In genomic region chr5:55101556-55102276, GRCh38 we compare ENCODE assay signal across 17 cellular contexts. TPM values are rescaled to one million over a fixed set of nuclear protein-coding genes. Genes with fewer than 3 reads are reported as not detected.
DNase-seq lines count a peak whose midpoint lies in the region; ATAC-seq and TF ChIP-seq lines count a peak whose summit lies in the region.
"Had no signal": no experiment of that assay in that cellular context is flagged by ENCODE, and none has a peak within 500 bp of the region (broad histone marks: within the 10 kb centered on the region; RNA-seq: fewer than 3 reads in every experiment).

No MANE protein-coding gene starts in this region.

- H3K36me3 Mint-ChIP-seq in CD4-positive, alpha-beta memory T cell: peaks cover 26 to 30% of the 10 kb centered on the region in 2 donors
- peaks cover 19% of the 10 kb centered on the region for H3K36me3 Mint-ChIP-seq in activated CD4-positive, alpha-beta memory T cell treated with anti-CD3 and anti-CD28 coated beads for 36 hours
- H3K36me3 Mint-ChIP-seq in naive B cell (no peaks in the 10 kb centered on the region), progenitor cell of endocrine pancreas (ENCODE audit: insufficient read depth) (no peaks in the 10 kb centered on the region)

- H3K36me3 ChIP-seq in CD4-positive, alpha-beta memory T cell (ENCODE audit: insufficient read depth, low read length): no peaks in the 10 kb centered on the region

- peak overlapping the region; percentile 57 to 96 (median 91) for H3K27ac Mint-ChIP-seq in CD4-positive, alpha-beta memory T cell
- H3K27ac Mint-ChIP-seq in activated CD4-positive, alpha-beta memory T cell treated with anti-CD3 and anti-CD28 coated beads for 36 hours: peak overlapping the region; percentile 77
- H3K27ac Mint-ChIP-seq in naive B cell (peak overlapping the region in 1 of 6 donors; percentile 3), progenitor cell of endocrine pancreas (no peak overlapping the region)
- H3K27ac Mint-ChIP-seq: activated B cell treated with CpG ODN at 0.5 μM for 24 hours had no signal

- ATAC-seq in naive B cell (ENCODE audit: low read depth in 2 of 2): no peak
- ATAC-seq: left ventricle myocardium superior, Right ventricle myocardium inferior had no signal

- peak overlapping the region; percentile 32 for H3K27ac ChIP-seq in CD4-positive, alpha-beta memory T cell (ENCODE audit: low read depth, low read length)

- CTCF ChIA-PET in CD4-positive, alpha-beta memory T cell (lab: Charles Lee; ENCODE audit: partially characterized antibody): interaction anchor here (1.2 to 9.9 kb wide), 5 partner anchors 40 to 158 kb away, joined by 3 to 92 read pairs (median 5); partner anchors contain the start of gene GZMK
- CTCF ChIA-PET in activated CD4-positive, alpha-beta memory T cell treated with anti-CD3 and anti-CD28 coated beads for 36 hours (lab: Charles Lee): interaction anchor here (0.8 to 1.6 kb wide), 2 partner anchors 64 to 76 kb away, joined by 3 to 5 read pairs; no protein-coding TSS in a partner anchor

- peaks cover 63 to 91% (median 80%) of the 10 kb centered on the region in 4 donors for H3K4me1 Mint-ChIP-seq in CD4-positive, alpha-beta memory T cell
- H3K4me1 Mint-ChIP-seq in activated CD4-positive, alpha-beta memory T cell treated with anti-CD3 and anti-CD28 coated beads for 36 hours (ENCODE audit: low read depth): peaks cover 71% of the 10 kb centered on the region
- H3K4me1 Mint-ChIP-seq in naive B cell (peaks cover 6 to 15% (median 13%) of the 10 kb centered on the region in 3 donors), progenitor cell of endocrine pancreas (ENCODE audit: low read depth) (no peaks in the 10 kb centered on the region)

- H3K4me1 ChIP-seq in CD4-positive, alpha-beta memory T cell (ENCODE audit: insufficient read depth, low read length): peaks cover 67% of the 10 kb centered on the region

- H3K27me3 Mint-ChIP-seq in CD4-positive, alpha-beta memory T cell: no peaks in the 10 kb centered on the region
- peaks cover 2% of the 10 kb centered on the region for H3K27me3 Mint-ChIP-seq in activated CD4-positive, alpha-beta memory T cell treated with anti-CD3 and anti-CD28 coated beads for 36 hours
- peaks cover 0 to 5% (median 3%) of the 10 kb centered on the region in 3 donors for H3K27me3 Mint-ChIP-seq in naive B cell
- no peaks in the 10 kb centered on the region for H3K27me3 Mint-ChIP-seq in progenitor cell of endocrine pancreas
- H3K27me3 Mint-ChIP-seq: activated B cell treated with CpG ODN at 0.5 μM for 24 hours had no signal

- intact Hi-C loops in CD4-positive, alpha-beta memory T cell (cut with micrococcal nuclease): loop anchor here (1.0 to 5.0 kb wide), 2 partner anchors 39 to 79 kb away; partner anchors contain the start of gene GZMK
- intact Hi-C loops in activated CD4-positive, alpha-beta memory T cell treated with anti-CD3 and anti-CD28 coated beads for 36 hours (cut with micrococcal nuclease): loop anchor here (1.0 to 5.0 kb wide), 5 partner anchors 29 to 198 kb away; partner anchors contain the start of gene GZMK

- peak overlapping the region; percentile 83 to 96 (median 90) for H3K4me3 Mint-ChIP-seq in CD4-positive, alpha-beta memory T cell
- H3K4me3 Mint-ChIP-seq in activated CD4-positive, alpha-beta memory T cell treated with anti-CD3 and anti-CD28 coated beads for 36 hours: peak overlapping the region; percentile 45
- peak overlapping the region in 5 of 8 donors; percentile 10 to 71 (median 64) for H3K4me3 Mint-ChIP-seq in naive B cell
- no peak overlapping the region for H3K4me3 Mint-ChIP-seq in progenitor cell of endocrine pancreas (ENCODE audit: low read depth)
- H3K4me3 Mint-ChIP-seq: activated B cell treated with CpG ODN at 0.5 μM for 24 hours had no signal

- peak; percentile 15 for DNase-seq in NCI-H510A treated with DMSO at 0.1 percent for 48 hours (lab: John Stamatoyannopoulos, UW)
- DNase-seq in NCI-H510A (lab: John Stamatoyannopoulos, UW): no peak
- peak in 4 of 5 donors; percentile 37 to 52 (median 48) for DNase-seq in CD4-positive, alpha-beta memory T cell
- DNase-seq in activated CD4-positive, alpha-beta memory T cell treated with anti-CD3 and anti-CD28 coated beads for 36 hours: peak; percentile 14
- DNase-seq in naive B cell: no peak
- no peak for DNase-seq in NCI-H146 (lab: John Stamatoyannopoulos, UW)
- DNase-seq in cerebellar cortex (ENCODE audit: low spot score): no peak
- DNase-seq in progenitor cell of endocrine pancreas (ENCODE audit: low spot score, unreplicated experiment): no peak
- DNase-seq: 8988T, activated B cell treated with CpG ODN at 0.5 μM for 24 hours, C1 segment of cervical spinal cord, DMS79 treated with DMSO at 0.1 percent for 48 hours, erythroblast, left ventricle myocardium superior, NCI-H1105 had no signal

- no peaks in the 10 kb centered on the region for H3K27me3 ChIP-seq in CD4-positive, alpha-beta memory T cell (ENCODE audit: insufficient read depth, low read length)

- H3K9me3 Mint-ChIP-seq in CD4-positive, alpha-beta memory T cell: peaks cover 4 to 31% (median 25%) of the 10 kb centered on the region in 8 donors
- peaks cover 24% of the 10 kb centered on the region for H3K9me3 Mint-ChIP-seq in activated CD4-positive, alpha-beta memory T cell treated with anti-CD3 and anti-CD28 coated beads for 36 hours
- H3K9me3 Mint-ChIP-seq in naive B cell (peaks cover 0 to 13% (median 4%) of the 10 kb centered on the region in 7 donors), progenitor cell of endocrine pancreas (ENCODE audit: low read depth) (peaks cover 13% of the 10 kb centered on the region)
- H3K9me3 Mint-ChIP-seq: activated B cell treated with CpG ODN at 0.5 μM for 24 hours had no signal

- no peak for TF ChIP-seq CTCF in progenitor cell of endocrine pancreas (IDR thresholded peaks at IDR 0.05; ENCODE audit: unreplicated experiment)

- H3K9me3 ChIP-seq in CD4-positive, alpha-beta memory T cell (ENCODE audit: control insufficient read depth in 1 of 2, low read length in 2 of 2): no peaks in the 10 kb centered on the region

- POLR2A ChIA-PET in CD4-positive, alpha-beta memory T cell (lab: Charles Lee; ENCODE audit: partially characterized antibody): interaction anchor here (0.9 to 5.3 kb wide), 12 partner anchors 10 to 117 kb away, joined by 3 to 39 read pairs (median 5); partner anchors contain the start of gene ESM1
- POLR2A ChIA-PET in activated CD4-positive, alpha-beta memory T cell treated with anti-CD3 and anti-CD28 coated beads for 36 hours (lab: Charles Lee): interaction anchor here (1.6 kb wide), 1 partner anchor 64 kb away, joined by 5 read pairs; no protein-coding TSS in a partner anchor

- peak overlapping the region; percentile 34 to 56 for H3K4me3 ChIP-seq in CD4-positive, alpha-beta memory T cell (ENCODE audit: low read length in 2 of 2)
- H3K4me3 ChIP-seq: smooth muscle cell had no signal

RNA-seq across cellular contexts. Expression of gene GZMA, which starts 0.7 kb away (rescaled TPM):
- total RNA-seq in CD4-positive, alpha-beta memory T cell: 10 to 100 TPM; 25.0 to 28.2 TPM
- polyA plus RNA-seq in CD4-positive, alpha-beta memory T cell: 100 to 1,000 TPM; 199 to 230 TPM
- total RNA-seq in activated CD4-positive, alpha-beta memory T cell treated with anti-CD3 and anti-CD28 coated beads for 36 hours: 10 to 100 TPM; 13.7 to 16.9 TPM
- 1 to 10 TPM in 5 of 6 donors, under 1 TPM in 1; 0.80 to 5.0 (median 2.6) TPM for polyA plus RNA-seq in naive B cell (ENCODE audit: low read depth in 6 of 6)
- not detected in 2 replicates for total RNA-seq in progenitor cell of endocrine pancreas
- total RNA-seq: activated B cell treated with CpG ODN at 0.5 μM for 24 hours, smooth muscle cell had no signal

RNA-seq across cellular contexts. Expression of gene GPX8, which starts 58.3 kb away (rescaled TPM):
- not detected for total RNA-seq in CD4-positive, alpha-beta memory T cell
- polyA plus RNA-seq in CD4-positive, alpha-beta memory T cell: not detected
- total RNA-seq in activated CD4-positive, alpha-beta memory T cell treated with anti-CD3 and anti-CD28 coated beads for 36 hours: not detected
- polyA plus RNA-seq in naive B cell (ENCODE audit: low read depth in 6 of 6): not detected
- total RNA-seq in progenitor cell of endocrine pancreas: 38.8 and 40.0 TPM in 2 replicates
- total RNA-seq: activated B cell treated with CpG ODN at 0.5 μM for 24 hours had no signal

Comparison
In these comparisons a context has a peak if more than half of its experiments do, and no peak if none do; other contexts are left out.
1. DNase-seq: peak in NCI-H510A treated with DMSO at 0.1 percent for 48 hours (single experiment), CD4-positive, alpha-beta memory T cell (4 of 5) and activated CD4-positive, alpha-beta memory T cell treated with anti-CD3 and anti-CD28 coated beads for 36 hours (single experiment); none in NCI-H510A (single experiment), naive B cell (single experiment), NCI-H146 (single experiment), cerebellar cortex (single experiment) and progenitor cell of endocrine pancreas (single experiment).
2. RNA of gene GZMA, which starts 0.7 kb away (total RNA-seq): 25.0 to 28.2 TPM in CD4-positive, alpha-beta memory T cell and 13.7 to 16.9 TPM in activated CD4-positive, alpha-beta memory T cell treated with anti-CD3 and anti-CD28 coated beads for 36 hours; not detected in progenitor cell of endocrine pancreas; every median in the first group is over 10 times any median in the second.
3. RNA of gene GPX8, which starts 58.3 kb away (total RNA-seq): 38.8 to 40.0 TPM in progenitor cell of endocrine pancreas; not detected in CD4-positive, alpha-beta memory T cell and not detected in activated CD4-positive, alpha-beta memory T cell treated with anti-CD3 and anti-CD28 coated beads for 36 hours; every median in the first group is over 10 times any median in the second.